In genomic region chr10:3890602-3891352, GRCh38 we compare ENCODE assay signal across 1 cellular context.
TF ChIP-seq lines count a peak whose summit lies in the region.

No MANE protein-coding gene starts in this region.

TF ChIP-seq in K562, 482 proteins besides CTCF, POLR2A, EP300 and RAD21 (continued from another document and continues in another):
- TF ChIP-seq REST (CRISPR knock-in tag; IDR thresholded peaks at IDR 0.05; ENCODE audit: low read depth) (peak; percentile 90), TFE3 (CRISPR knock-in tag; IDR thresholded peaks at IDR 0.05) (peak; percentile 27; the same call in 1 of the 2 replicates), SP2 (IDR thresholded peaks at IDR 0.05; ENCODE audit: extremely low read depth, low read depth, low read length, poor library complexity, severe bottlenecking) (no peak), PCBP1 (IDR thresholded peaks at IDR 0.05; ENCODE audit: low read depth, low read length, poor library complexity, severe bottlenecking) (no peak), ID3 (CRISPR knock-in tag; IDR thresholded peaks at IDR 0.05) (peak; percentile 95), ID3 (tag; IDR thresholded peaks at IDR 0.05) (peak; percentile 100), ZNF583 (CRISPR knock-in tag; IDR thresholded peaks at IDR 0.05) (peak; percentile 99), ARID1B (IDR thresholded peaks at IDR 0.05) (peak; percentile 75), SRF (CRISPR knock-in tag; IDR thresholded peaks at IDR 0.05) (peak; percentile 82 to 98), ZNF592 (IDR thresholded peaks at IDR 0.05) (peak; percentile 99), STAT5B (CRISPR knock-in tag; IDR thresholded peaks at IDR 0.05) (peak; percentile 88), RUNX1 (IDR thresholded peaks at IDR 0.05; ENCODE audit: low read depth) (no peak), DMBX1 (CRISPR knock-in tag; IDR thresholded peaks at IDR 0.05; ENCODE audit: borderline replicate concordance) (peak; percentile 99), TAL1 (IDR thresholded peaks at IDR 0.05) (no peak; the same call in 1 of the 2 replicates), RBM39 (optimal IDR thresholded peaks at IDR 0.05; ENCODE audit: low read depth, low read length) (no peak), ZNF764 (CRISPR knock-in tag; IDR thresholded peaks at IDR 0.05; ENCODE audit: low read depth) (peak; percentile 64; the same call in 1 of the 2 replicates), ZNF766 (CRISPR knock-in tag; conservative IDR thresholded peaks at IDR 0.05) (peak; percentile 99), RCOR1 (IDR thresholded peaks at IDR 0.05; ENCODE audit: borderline replicate concordance in 1 of 2, low read depth in 2 of 2, low read length in 2 of 2) (peak in 1 of 2 experiments; percentile 51; a peak in 1 of 4 replicates), RBFOX2 (IDR thresholded peaks at IDR 0.05; ENCODE audit: low read depth, low read length) (0 out of 2 replicates have a peak, but pooled peaks have one; percentile 32), LEF1 (IDR thresholded peaks at IDR 0.05) (peak; percentile 76; the same call in 1 of the 2 replicates), CC2D1A (IDR thresholded peaks at IDR 0.05) (no peak), DLX4 (CRISPR knock-in tag; IDR thresholded peaks at IDR 0.05) (no peak), FOXM1 (IDR thresholded peaks at IDR 0.05; ENCODE audit: low read depth) (no peak), FOXM1 (CRISPR knock-in tag; IDR thresholded peaks at IDR 0.05; ENCODE audit: low read depth) (no peak), BRCA1 (IDR thresholded peaks at IDR 0.05) (no peak), BRCA1 (CRISPR knock-in tag; IDR thresholded peaks at IDR 0.05) (no peak), SUPT5H (IDR thresholded peaks at IDR 0.05) (no peak), KLF13 (tag; IDR thresholded peaks at IDR 0.05; ENCODE audit: borderline replicate concordance, low read depth) (peak; percentile 95), HCFC1 (IDR thresholded peaks at IDR 0.05; ENCODE audit: low read depth, low read length) (no peak), CREB1 (IDR thresholded peaks at IDR 0.05) (no peak), CREB1 (CRISPR knock-in tag; IDR thresholded peaks at IDR 0.05) (no peak), SAFB2 (IDR thresholded peaks at IDR 0.05; ENCODE audit: borderline replicate concordance, low read depth, low read length, severe bottlenecking) (no peak), ZNF324 (CRISPR knock-in tag; IDR thresholded peaks at IDR 0.05) (peak; percentile 81), TCF3 (CRISPR knock-in tag; IDR thresholded peaks at IDR 0.05) (peak; percentile 51), PREB (CRISPR knock-in tag; IDR thresholded peaks at IDR 0.05) (no peak), FOXA3 (CRISPR knock-in tag; conservative IDR thresholded peaks at IDR 0.05 in 1 of 2, IDR thresholded peaks at IDR 0.05 in 1 of 2) (0 out of 4 replicates have a peak, but pooled peaks of 1 of the 2 experiments have one; percentile 24), ZC3H8 (IDR thresholded peaks at IDR 0.05) (no peak), ZNF717 (CRISPR knock-in tag; IDR thresholded peaks at IDR 0.05) (no peak), ZNF212 (CRISPR knock-in tag; IDR thresholded peaks at IDR 0.05) (peak; percentile 96), CBX8 (IDR thresholded peaks at IDR 0.05; ENCODE audit: borderline replicate concordance, extremely low read depth, low read depth, low read length, poor library complexity, severe bottlenecking) (no peak), SP1 (CRISPR knock-in tag; IDR thresholded peaks at IDR 0.05) (no peak), PTRF (tag; IDR thresholded peaks at IDR 0.05) (peak; percentile 99), BRF1 (IDR thresholded peaks at IDR 0.05; ENCODE audit: borderline replicate concordance, extremely low read depth, insufficient read length) (no peak), HDAC6 (IDR thresholded peaks at IDR 0.05; ENCODE audit: low read depth, low read length) (no peak), ZNF639 (CRISPR knock-in tag; conservative IDR thresholded peaks at IDR 0.05 in 1 of 2, IDR thresholded peaks at IDR 0.05 in 1 of 2) (peak in 1 of 2 experiments; percentile 98; a peak in 2 of 4 replicates), HMGN3 (IDR thresholded peaks at IDR 0.05; ENCODE audit: borderline replicate concordance, extremely low read depth, insufficient read length, low read depth, low read length) (no peak), ZBTB12 (CRISPR knock-in tag; IDR thresholded peaks at IDR 0.05) (peak; percentile 89), KHSRP (IDR thresholded peaks at IDR 0.05) (no peak), GMEB1 (CRISPR knock-in tag; IDR thresholded peaks at IDR 0.05) (peak; percentile 85), ZBTB34 (CRISPR knock-in tag; IDR thresholded peaks at IDR 0.05) (peak; percentile 90), FOXK2 (conservative IDR thresholded peaks at IDR 0.05 in 1 of 2, IDR thresholded peaks at IDR 0.05 in 1 of 2; ENCODE audit: low read depth in 2 of 2) (peak; percentile 70 to 89), ZNF408 (CRISPR knock-in tag; IDR thresholded peaks at IDR 0.05; ENCODE audit: low read depth) (no peak), CEBPB (tag; IDR thresholded peaks at IDR 0.05) (no peak), ZNF124 (CRISPR knock-in tag; IDR thresholded peaks at IDR 0.05) (no peak)
